ENCODE assay signal across 18 cellular contexts in genomic region chr15:31390029-31390428, GRCh38.
DNase-seq lines count a peak whose midpoint lies in the region; ATAC-seq and TF ChIP-seq lines count a peak whose summit lies in the region.
"Had no signal": no experiment of that assay in that cellular context is flagged by ENCODE, and none has a peak within 500 bp of the region (broad histone marks: within the 10 kb centered on the region; RNA-seq: fewer than 3 reads in every experiment).

No MANE protein-coding gene starts in this region.

- peaks cover 7% of the 10 kb centered on the region for H3K9me3 Mint-ChIP-seq in T-helper 1 cell treated with Interleukin-12 subunit alpha and Interleukin-12 subunit beta and Interleukin-4 antibody, amounts not matched to agents 30 μg/mL and 1 μg/mL, for 36 hours
- no peaks in the 10 kb centered on the region for H3K9me3 Mint-ChIP-seq in activated B cell treated with CpG ODN at 0.5 μM for 24 hours
- H3K9me3 Mint-ChIP-seq in natural killer cell: peaks cover 0 to 2% of the 10 kb centered on the region in 2 donors
- H3K9me3 Mint-ChIP-seq: dendritic cell treated with granulocyte-macrophage colony-stimulating factor and Interleukin-4, amounts not matched to agents 40 ng/mL and 50 ng/mL, for 4 days had no signal

- no peak for DNase-seq in T-helper 1 cell
- DNase-seq in BE2C: no peak
- DNase-seq in activated B cell treated with CpG ODN at 0.5 μM for 24 hours: no peak
- DNase-seq in natural killer cell: no peak
- DNase-seq in RPMI8226: no peak
- no peak for DNase-seq in NCI-H146 (lab: John Stamatoyannopoulos, UW)
- DNase-seq in DMS114 treated with DMSO at 0.1 percent for 48 hours (lab: John Stamatoyannopoulos, UW; ENCODE audit: unreplicated experiment): no peak
- DNase-seq: activated CD4-positive, alpha-beta T cell treated with anti-CD3 and anti-CD28 coated beads for 4 hours; NCI-H1436; NCI-H345; nucleus accumbens; Right ventricle myocardium superior; stimulated activated CD4-positive, alpha-beta T cell treated with anti-CD3 and anti-CD28 coated beads, Interleukin-4, amount 100 ng/mL, for 1 hour; T-helper 9 cell; transverse colon had no signal

- ATAC-seq in activated B cell treated with CpG ODN at 0.5 μM for 24 hours (ENCODE audit: low read depth) (no peak), natural killer cell (no peak)
- ATAC-seq: esophagus mucosa had no signal

- peak overlapping the region; percentile 49 for H3K27ac Mint-ChIP-seq in T-helper 1 cell treated with Interleukin-12 subunit alpha and Interleukin-12 subunit beta and Interleukin-4 antibody, amounts not matched to agents 30 μg/mL and 1 μg/mL, for 36 hours
- H3K27ac Mint-ChIP-seq in activated B cell treated with CpG ODN at 0.5 μM for 24 hours (no peak overlapping the region), natural killer cell (peak overlapping the region; percentile 89 to 94)
- H3K27ac Mint-ChIP-seq: dendritic cell treated with granulocyte-macrophage colony-stimulating factor and Interleukin-4, amounts not matched to agents 40 ng/mL and 50 ng/mL, for 4 days had no signal

- no peaks in the 10 kb centered on the region for H3K9me3 ChIP-seq in BE2C
- H3K9me3 ChIP-seq: transverse colon had no signal

- CTCF ChIA-PET in activated B cell treated with CpG ODN at 0.5 μM for 24 hours (lab: Charles Lee): interaction anchor here (1.0 to 1.3 kb wide), 2 partner anchors 45 to 99 kb away, joined by 3 to 4 read pairs; no protein-coding TSS in a partner anchor

- H3K4me3 Mint-ChIP-seq in T-helper 1 cell treated with Interleukin-12 subunit alpha and Interleukin-12 subunit beta and Interleukin-4 antibody, amounts not matched to agents 30 μg/mL and 1 μg/mL, for 36 hours: peak overlapping the region; percentile 26
- H3K4me3 Mint-ChIP-seq in activated B cell treated with CpG ODN at 0.5 μM for 24 hours: peak overlapping the region; percentile 6
- peak overlapping the region; percentile 90 for H3K4me3 Mint-ChIP-seq in natural killer cell
- H3K4me3 Mint-ChIP-seq: dendritic cell treated with granulocyte-macrophage colony-stimulating factor and Interleukin-4, amounts not matched to agents 40 ng/mL and 50 ng/mL, for 4 days had no signal

- no peaks in the 10 kb centered on the region for H3K27me3 Mint-ChIP-seq in T-helper 1 cell treated with Interleukin-12 subunit alpha and Interleukin-12 subunit beta and Interleukin-4 antibody, amounts not matched to agents 30 μg/mL and 1 μg/mL, for 36 hours (ENCODE audit: low read depth)
- no peaks in the 10 kb centered on the region for H3K27me3 Mint-ChIP-seq in activated B cell treated with CpG ODN at 0.5 μM for 24 hours
- H3K27me3 Mint-ChIP-seq in natural killer cell (ENCODE audit: low read depth in 2 of 2): no peaks in the 10 kb centered on the region

- H3K36me3 ChIP-seq in BE2C: no peaks in the 10 kb centered on the region
- H3K36me3 ChIP-seq: transverse colon had no signal

- peaks cover 54% of the 10 kb centered on the region for H3K4me1 Mint-ChIP-seq in T-helper 1 cell treated with Interleukin-12 subunit alpha and Interleukin-12 subunit beta and Interleukin-4 antibody, amounts not matched to agents 30 μg/mL and 1 μg/mL, for 36 hours (ENCODE audit: low read depth)
- H3K4me1 Mint-ChIP-seq in activated B cell treated with CpG ODN at 0.5 μM for 24 hours: peaks cover 14% of the 10 kb centered on the region
- peaks cover 76 to 86% of the 10 kb centered on the region in 2 donors for H3K4me1 Mint-ChIP-seq in natural killer cell

- H3K4me3 ChIP-seq in BE2C (ENCODE audit: low read depth, low read length): no peak overlapping the region
- H3K4me3 ChIP-seq: transverse colon had no signal

- TF ChIP-seq CTCF in BE2C (IDR thresholded peaks at IDR 0.05; ENCODE audit: low read depth, low read length) (peak; percentile 37; the same call in 1 of the 2 replicates), activated B cell treated with CpG ODN at 0.5 μM for 24 hours (IDR thresholded peaks at IDR 0.05) (no peak), natural killer cell (IDR thresholded peaks at IDR 0.05) (no peak)

- peaks cover 17% of the 10 kb centered on the region for H3K4me1 ChIP-seq in BE2C

- peaks cover 20% of the 10 kb centered on the region for H3K36me3 Mint-ChIP-seq in T-helper 1 cell treated with Interleukin-12 subunit alpha and Interleukin-12 subunit beta and Interleukin-4 antibody, amounts not matched to agents 30 μg/mL and 1 μg/mL, for 36 hours (ENCODE audit: low read depth)
- H3K36me3 Mint-ChIP-seq in activated B cell treated with CpG ODN at 0.5 μM for 24 hours (ENCODE audit: low read depth) (no peaks in the 10 kb centered on the region), natural killer cell (no peaks in the 10 kb centered on the region)

- POLR2A ChIA-PET in activated B cell treated with CpG ODN at 0.5 μM for 24 hours (lab: Charles Lee): no interaction called here

- H3K27me3 ChIP-seq in BE2C: no peaks in the 10 kb centered on the region
- H3K27me3 ChIP-seq: transverse colon had no signal

- intact Hi-C loops in activated B cell treated with CpG ODN at 0.5 μM for 24 hours (cut with micrococcal nuclease): loop anchor here (5.0 kb wide), 1 partner anchor 43 kb away; no protein-coding TSS in a partner anchor
- intact Hi-C loops in natural killer cell (cut with micrococcal nuclease): loop anchor here (5.0 kb wide), 4 partner anchors 38 to 128 kb away; partner anchors contain the start of gene KLF13

Comparison
In these comparisons a context has a peak if more than half of its experiments do, and no peak if none do; other contexts are left out.
1. H3K4me3 Mint-ChIP-seq: peak in every context shown above with its lines; median percentile 90 in natural killer cell; 26 in T-helper 1 cell treated with Interleukin-12 subunit alpha and Interleukin-12 subunit beta and Interleukin-4 antibody, amounts not matched to agents 30 μg/mL and 1 μg/mL, for 36 hours; 6 in activated B cell treated with CpG ODN at 0.5 μM for 24 hours.